In genomic region chr1:186518822-186519381, GRCh38 we compare ENCODE assay signal across 21 cellular contexts. TPM values are rescaled to one million over a fixed set of nuclear protein-coding genes. Genes with fewer than 3 reads are reported as not detected.
DNase-seq lines count a peak whose midpoint lies in the region; ATAC-seq and TF ChIP-seq lines count a peak whose summit lies in the region.
"Had no signal": no experiment of that assay in that cellular context is flagged by ENCODE, and none has a peak within 500 bp of the region (broad histone marks: within the 10 kb centered on the region; RNA-seq: fewer than 3 reads in every experiment).

No MANE protein-coding gene starts in this region.

- no peak for TF ChIP-seq POLR2A in stomach (IDR thresholded peaks at IDR 0.05)
- no peak for TF ChIP-seq POLR2A in GM18505 (IDR thresholded peaks at IDR 0.05; ENCODE audit: borderline replicate concordance, extremely low read depth, insufficient read depth, insufficient read length)

- H3K4me2 ChIP-seq in PC-3 (ENCODE audit: low read length): no peak overlapping the region

- no peaks in the 10 kb centered on the region for H4K20me1 ChIP-seq in PC-3 (ENCODE audit: low read length)

- no peak overlapping the region for H2AFZ ChIP-seq in PC-3 (ENCODE audit: low read length)
- H2AFZ ChIP-seq: GM23248 had no signal

- no peak overlapping the region for H3K4me3 ChIP-seq in PC-3 (ENCODE audit: low read length)
- H3K4me3 ChIP-seq in stomach: no peak overlapping the region
- H3K4me3 ChIP-seq: GM23248, sigmoid colon had no signal

- TF ChIP-seq CTCF in PC-3 (conservative IDR thresholded peaks at IDR 0.05; ENCODE audit: low read depth, low read length) (no peak), stomach (IDR thresholded peaks at IDR 0.05) (no peak)

- H3K9me3 ChIP-seq in PC-3 (ENCODE audit: low read length) (no peaks in the 10 kb centered on the region), stomach (peaks cover 0 to 14% (median 12%) of the 10 kb centered on the region in 4 donors)

- intact Hi-C loops in PC-3 (cut with micrococcal nuclease) (no loop called here), stomach (cut with DNase I; ENCODE audit: low total_unique reads) (no loop called here)

- no peaks in the 10 kb centered on the region for H3F3A ChIP-seq in PC-3 (ENCODE audit: low read length, unreplicated experiment)

- H3K27ac ChIP-seq in PC-3 (ENCODE audit: low read length) (no peak overlapping the region), stomach (no peak overlapping the region)
- H3K27ac ChIP-seq: GM23248, sigmoid colon had no signal

- peaks cover 6% of the 10 kb centered on the region for H3K4me1 ChIP-seq in PC-3 (ENCODE audit: insufficient read depth, low read length)
- H3K4me1 ChIP-seq in stomach: no peaks in the 10 kb centered on the region
- H3K4me1 ChIP-seq: sigmoid colon had no signal

- H3K36me3 ChIP-seq in PC-3 (ENCODE audit: low read depth, low read length) (no peaks in the 10 kb centered on the region), stomach (no peaks in the 10 kb centered on the region)
- H3K36me3 ChIP-seq: sigmoid colon had no signal

- TF ChIP-seq EP300 in stomach (IDR thresholded peaks at IDR 0.05): no peak

- no peaks in the 10 kb centered on the region for H3K79me2 ChIP-seq in PC-3 (ENCODE audit: low read length)

- H3K9me2 ChIP-seq in PC-3 (replicated peaks; ENCODE audit: low read length): no peaks in the 10 kb centered on the region

- no TSS peak for BruUV-seq in PC-3 (replicated peaks; lab: Mats Ljungman, UMichigan)

- ATAC-seq in GM18508 (IDR thresholded peaks at IDR 0.05; ENCODE audit: insufficient read depth, unreplicated experiment): peak; percentile 43
- ATAC-seq in GM19463 (IDR thresholded peaks at IDR 0.05; ENCODE audit: unreplicated experiment): peak; percentile 74
- ATAC-seq in HG02759 (IDR thresholded peaks at IDR 0.05; ENCODE audit: unreplicated experiment): peak; percentile 76
- ATAC-seq in HG03432 (IDR thresholded peaks at IDR 0.05; ENCODE audit: unreplicated experiment): peak; percentile 79
- no peak for ATAC-seq in PC-3
- ATAC-seq in GM18505 (IDR thresholded peaks at IDR 0.05; ENCODE audit: unreplicated experiment): no peak
- ATAC-seq: stimulated activated naive B cell treated with anti-CD40 and anti-IgM and Interleukin-4, amounts not matched to agents 10 μg/mL and 1 μg/mL and 100 μg/mL, for 72 hours had no signal

- no peak overlapping the region for H3K9ac ChIP-seq in PC-3 (ENCODE audit: low read length)
- H3K9ac ChIP-seq: GM23248 had no signal

- POLR2A ChIA-PET in PC-3 (lab: Charles Lee; ENCODE audit: unreplicated experiment): no interaction called here

- CTCF ChIA-PET in PC-3 (lab: Charles Lee): no interaction called here

- no peak for DNase-seq in PC-3
- no peak for DNase-seq in stomach
- DNase-seq in DMS79 (lab: John Stamatoyannopoulos, UW): no peak
- DNase-seq: AML-193; cerebellar nuclear complex; DMS153; GM23248; Karpas-422; mesendoderm; NCI-H146; NCI-H69; sigmoid colon; stimulated activated naive B cell treated with anti-CD40 and anti-IgM and Interleukin-4, amounts not matched to agents 10 μg/mL and 1 μg/mL and 100 μg/mL, for 72 hours had no signal

- no peaks in the 10 kb centered on the region for H3K27me3 ChIP-seq in PC-3 (ENCODE audit: low read length)
- H3K27me3 ChIP-seq in stomach: no peaks in the 10 kb centered on the region
- H3K27me3 ChIP-seq: sigmoid colon had no signal

- WGBS in stomach, 5 donors: 67 to 75% (median 68%) methylated on average over 4 of the region's 4 CpGs

RNA-seq across cellular contexts. Expression of gene PDC, which starts 58.0 kb away (rescaled TPM):
- total RNA-seq in PC-3 (2014; rRNA removed) (not detected in 2 replicates), stomach (not detected)
- polyA plus RNA-seq in stomach: not detected
- total RNA-seq: GM23248; neural crest cell; RPMI7951; sigmoid colon; T-helper 1 cell treated with Interleukin-12 subunit alpha and Interleukin-12 subunit beta and Interleukin-4 antibody, amounts not matched to agents 30 ng/mL and 1 ng/mL, for 36 hours had no signal
- polyA plus RNA-seq: sigmoid colon had no signal

Comparison
In these comparisons a context has a peak if more than half of its experiments do, and no peak if none do; other contexts are left out.
1. ATAC-seq: peak in GM18508 (single experiment), GM19463 (single experiment), HG02759 (single experiment) and HG03432 (single experiment); none in PC-3 (single experiment) and GM18505 (single experiment).